In the genomic region with DNA sequence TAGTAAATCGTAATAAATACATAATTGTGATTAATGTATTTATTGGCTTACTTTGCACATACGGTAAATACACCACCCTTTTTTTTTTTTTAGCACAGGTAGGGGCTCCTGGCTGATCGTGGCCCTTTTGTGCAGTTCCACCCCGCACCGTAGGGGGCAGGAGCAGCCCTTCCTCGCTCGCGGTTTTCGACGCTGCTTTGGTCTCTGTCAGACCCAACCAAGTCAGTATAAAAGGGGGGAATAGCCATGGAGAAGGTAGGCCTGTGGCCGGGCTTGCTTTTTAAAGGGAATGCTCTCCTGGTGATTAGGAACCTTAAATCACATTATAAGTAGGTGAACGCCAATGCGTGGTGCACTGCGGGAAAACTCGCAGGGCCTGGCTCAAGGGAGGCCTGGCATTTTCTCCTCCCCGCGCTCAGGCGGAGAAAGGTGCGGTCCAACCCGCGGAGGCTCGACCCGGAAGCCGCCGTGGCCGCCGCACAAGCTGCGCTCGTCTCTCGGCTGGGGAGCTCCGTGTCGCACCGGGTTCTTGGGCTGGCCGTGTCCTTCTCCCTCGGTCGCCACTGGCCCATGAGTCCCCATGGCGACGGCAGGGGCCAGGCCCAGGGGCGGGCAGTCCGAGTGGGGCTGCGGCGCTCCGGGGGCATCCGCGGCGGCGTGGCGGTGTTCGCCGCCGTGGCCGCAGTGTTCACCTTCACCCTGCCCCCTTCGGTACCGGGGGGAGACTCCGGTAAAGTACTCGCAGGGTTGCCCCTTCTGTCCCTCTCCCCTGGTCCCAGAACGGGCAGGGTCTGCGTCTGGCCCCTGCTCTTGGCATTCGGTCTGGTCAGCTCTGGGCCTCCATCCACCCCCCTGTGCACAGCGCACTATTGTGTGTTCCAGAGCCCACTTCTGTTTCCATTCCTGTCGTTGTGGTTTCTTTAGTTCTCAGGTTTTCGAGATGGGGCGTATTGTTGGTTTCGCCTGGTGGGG, we compare ENCODE assay signal across 8 cellular contexts. TPM values are rescaled to one million over a fixed set of nuclear protein-coding genes. Genes with fewer than 3 reads are reported as not detected.
DNase-seq lines count a peak whose midpoint lies in the region; ATAC-seq and TF ChIP-seq lines count a peak whose summit lies in the region.

A gene (plus strand): TSS at position 454 of the 972 bp plus-strand sequence. CDS start 117 bp downstream, at position 571.

- DNase-seq in CD14-positive monocyte (ENCODE audit: low spot score) = peak; percentile 83
- DNase-seq in NCI-H526 treated with DMSO at 0.1 percent for 48 hours (lab: John Stamatoyannopoulos, UW) = peak; percentile 80
- DNase-seq in activated CD4-positive, alpha-beta T cell treated with anti-CD3 and anti-CD28 coated beads, Interleukin-2, amount 50 U/mL, for 1 hour = peak; percentile 92
- peak; percentile 93 for DNase-seq in dermis blood vessel endothelial cell
- peak; percentile 88 to 95 for DNase-seq in left lung
- peak; percentile 90 to 91 for DNase-seq in stimulated activated CD4-positive, alpha-beta T cell treated with anti-CD3 and anti-CD28 coated beads, Interleukin-2, amount 100 ng/mL, for 48 hours

- H3K9me3 ChIP-seq in left lung = no peaks in the 10 kb centered on the region

- TF ChIP-seq CTCF in CD14-positive monocyte (IDR thresholded peaks at IDR 0.05) (peak; percentile 99), left lung (IDR thresholded peaks at IDR 0.05) (peak; percentile 96)

- peaks cover 0 to 4% (median 0%) of the 10 kb centered on the region in 3 donors for H3K27me3 Mint-ChIP-seq in CD14-positive monocyte (ENCODE audit: low read depth in 3 of 3)

- peak within 1 kb of the TSS; percentile 86 to 92 for H3K4me3 Mint-ChIP-seq in CD14-positive monocyte

- no peaks in the 10 kb centered on the region for H3K27me3 ChIP-seq in left lung

- peak within 1 kb of the TSS; percentile 82 to 88 for H3K4me3 ChIP-seq in left lung

- peak within 1 kb of the TSS; percentile 85 to 99 (median 94) for H3K27ac Mint-ChIP-seq in CD14-positive monocyte

- H3K9me3 Mint-ChIP-seq in CD14-positive monocyte = peaks cover 0 to 3% (median 0%) of the 10 kb centered on the region in 7 donors

- intact Hi-C loops in CD14-positive monocyte (cut with micrococcal nuclease) (no loop called here), left lung (cut with DNase I) (no loop called here)

- peaks cover 12 to 20% of the 10 kb centered on the region in 2 donors for H3K4me1 ChIP-seq in left lung

- H3K4me1 Mint-ChIP-seq in CD14-positive monocyte = peaks cover 32% of the 10 kb centered on the region

- H3K36me3 Mint-ChIP-seq in CD14-positive monocyte = peaks cover 0 to 2% of the 10 kb centered on the region in 2 donors

- ATAC-seq in GM19328 (IDR thresholded peaks at IDR 0.05; ENCODE audit: unreplicated experiment) = peak; percentile 89
- ATAC-seq in HG03520 (IDR thresholded peaks at IDR 0.05; ENCODE audit: unreplicated experiment) = peak; percentile 87
- ATAC-seq in left lung = peak; percentile 99

- peak within 1 kb of the TSS; percentile 76 to 93 for H3K27ac ChIP-seq in left lung

- H3K36me3 ChIP-seq in left lung = no peaks in the 10 kb centered on the region

RNA-seq across cellular contexts. Expression of the gene that starts here (rescaled TPM):
- polyA plus RNA-seq in CD14-positive monocyte = 1 to 10 TPM; 7.5 to 8.3 TPM
- total RNA-seq in dermis blood vessel endothelial cell (12.0 and 13.4 TPM in 2 replicates), left lung (10 to 100 TPM; 25.4 to 27.1 TPM)

Comparison
In these comparisons a context has a peak if more than half of its experiments do, and no peak if none do; other contexts are left out.
1. Peak in every context shown above with its lines: DNase-seq, ATAC-seq, H3K4me3 ChIP-seq and H3K27ac ChIP-seq.